Comparison of ENCODE assay signal across 27 cellular contexts in genomic region chr18:58544179-58544578, GRCh38.
A peak's percentile ranks its signal among the peaks of the same experiment; 100 is the strongest.
DNase-seq lines count a peak whose midpoint lies in the region; ATAC-seq, FAIRE-seq and TF ChIP-seq lines count a peak whose summit lies in the region.
"Had no signal": no experiment of that assay in that cellular context is flagged by ENCODE, and none has a peak within 500 bp of the region (broad histone marks: within the 10 kb centered on the region; RNA-seq: fewer than 3 reads in every experiment).

No MANE protein-coding gene starts in this region.

- no peak for ATAC-seq in activated T-helper 17 cell treated with anti-CD3 and anti-CD28 coated beads, Interleukin-2, amount 50 U/mL, for 72 hours (replicated peaks)
- ATAC-seq in psoas muscle (no peak), HG02588 (IDR thresholded peaks at IDR 0.05; ENCODE audit: unreplicated experiment) (no peak)
- ATAC-seq: left lung, Panc1 had no signal

- no peak overlapping the region for H3K4me3 Mint-ChIP-seq in activated naive CD4-positive, alpha-beta T cell treated with anti-CD3 and anti-CD28 coated beads, Interleukin-2, amount 50 U/mL, for 24 hours
- H3K4me3 Mint-ChIP-seq in activated T-helper 17 cell treated with anti-CD3 and anti-CD28 coated beads, Interleukin-2, amount 50 U/mL, for 72 hours = peak overlapping the region; percentile 47
- H3K4me3 Mint-ChIP-seq: activated T-cell treated with anti-CD3 and anti-CD28 coated beads, Interleukin-2, amount 50 U/mL, for 4 hours had no signal

- H3K9me3 ChIP-seq in psoas muscle = no peaks in the 10 kb centered on the region
- H3K9me3 ChIP-seq in Peyer's patch = no peaks in the 10 kb centered on the region
- H3K9me3 ChIP-seq: BE2C, breast epithelium, colonic mucosa, left lung, thoracic aorta, uterus had no signal

- no peaks in the 10 kb centered on the region for H3K27me3 ChIP-seq in psoas muscle (ENCODE audit: insufficient read depth in 3 of 3, low read length in 2 of 3)
- no peaks in the 10 kb centered on the region for H3K27me3 ChIP-seq in Peyer's patch
- H3K27me3 ChIP-seq: BE2C, breast epithelium, colonic mucosa, left lung, uterus had no signal

- peaks cover 77% of the 10 kb centered on the region for H3K4me1 Mint-ChIP-seq in activated naive CD4-positive, alpha-beta T cell treated with anti-CD3 and anti-CD28 coated beads, Interleukin-2, amount 50 U/mL, for 24 hours
- H3K4me1 Mint-ChIP-seq in activated T-helper 17 cell treated with anti-CD3 and anti-CD28 coated beads, Interleukin-2, amount 50 U/mL, for 72 hours = peaks cover 48% of the 10 kb centered on the region

- H3K9me3 Mint-ChIP-seq in activated naive CD4-positive, alpha-beta T cell treated with anti-CD3 and anti-CD28 coated beads, Interleukin-2, amount 50 U/mL, for 24 hours = no peaks in the 10 kb centered on the region
- H3K9me3 Mint-ChIP-seq in activated T-helper 17 cell treated with anti-CD3 and anti-CD28 coated beads, Interleukin-2, amount 50 U/mL, for 72 hours = no peaks in the 10 kb centered on the region
- H3K9me3 Mint-ChIP-seq: activated T-cell treated with anti-CD3 and anti-CD28 coated beads, Interleukin-2, amount 50 U/mL, for 4 hours; stimulated activated naive CD8-positive, alpha-beta T cell treated with anti-CD3 and anti-CD28 coated beads, Interleukin-15, amount 100 ng/mL, for 72 hours had no signal

- no peaks in the 10 kb centered on the region for H3K27me3 Mint-ChIP-seq in activated naive CD4-positive, alpha-beta T cell treated with anti-CD3 and anti-CD28 coated beads, Interleukin-2, amount 50 U/mL, for 24 hours
- no peaks in the 10 kb centered on the region for H3K27me3 Mint-ChIP-seq in activated T-helper 17 cell treated with anti-CD3 and anti-CD28 coated beads, Interleukin-2, amount 50 U/mL, for 72 hours
- H3K27me3 Mint-ChIP-seq: stimulated activated naive CD8-positive, alpha-beta T cell treated with anti-CD3 and anti-CD28 coated beads, Interleukin-15, amount 100 ng/mL, for 72 hours had no signal

- TF ChIP-seq POLR2A in Peyer's patch (IDR thresholded peaks at IDR 0.05) = no peak

- H3K4me3 ChIP-seq in psoas muscle (no peak overlapping the region), Peyer's patch (no peak overlapping the region)
- H3K4me3 ChIP-seq: breast epithelium, colonic mucosa, left lung, thoracic aorta, uterus had no signal

- TF ChIP-seq CTCF in psoas muscle (IDR thresholded peaks at IDR 0.05) = no peak
- TF ChIP-seq CTCF in Peyer's patch (IDR thresholded peaks at IDR 0.05) = no peak

- peaks cover 62% of the 10 kb centered on the region for H3K4me1 ChIP-seq in psoas muscle
- H3K4me1 ChIP-seq in Peyer's patch = peaks cover 0 to 18% (median 2%) of the 10 kb centered on the region in 4 donors
- H3K4me1 ChIP-seq: BE2C, breast epithelium, uterus had no signal

- no peak for DNase-seq in activated naive CD4-positive, alpha-beta T cell treated with Interleukin-2 at 50 U/mL for 16 hours
- DNase-seq in HTR-8/SVneo (ENCODE audit: insufficient read length, low spot score) (no peak), psoas muscle (no peak), Peyer's patch (no peak), NCI-H82 treated with DMSO at 0.1 percent for 48 hours (lab: John Stamatoyannopoulos, UW; ENCODE audit: unreplicated experiment) (no peak)
- DNase-seq: activated CD4-positive, alpha-beta T cell treated with anti-CD3 and anti-CD28 coated beads for 4 hours; activated T-cell treated with anti-CD3 and anti-CD28 coated beads, Interleukin-2, amount 50 U/mL, for 4 hours; BE2C; colonic mucosa; effector CD8-positive, alpha-beta T cell; left lung; mesendoderm; MM.1S; NCI-H1105 treated with DMSO at 0.1 percent for 48 hours; NCI-H2029; NCI-H526; uterus had no signal

- intact Hi-C loops in psoas muscle (cut with DNase I) = loop anchor here in 1 of 2 donors (5.0 kb wide), 2 partner anchors 33 to 53 kb away; no protein-coding TSS in a partner anchor

- WGBS in psoas muscle, 3 donors = 0 to 70% (median 44%) methylated on average over 1 of the region's 1 CpG

- H3K27ac ChIP-seq in psoas muscle = peak overlapping the region; percentile 83
- H3K27ac ChIP-seq in Peyer's patch = no peak overlapping the region
- H3K27ac ChIP-seq: breast epithelium, colonic mucosa, HL-60, KMS-11, left lung, thoracic aorta, uterus had no signal

- peak; percentile 42 for FAIRE-seq in HTR-8/SVneo (lab: Jason Lieb, UNC)
- FAIRE-seq: H54 had no signal

- H3K36me3 Mint-ChIP-seq in activated naive CD4-positive, alpha-beta T cell treated with anti-CD3 and anti-CD28 coated beads, Interleukin-2, amount 50 U/mL, for 24 hours = peaks cover 3% of the 10 kb centered on the region
- no peaks in the 10 kb centered on the region for H3K36me3 Mint-ChIP-seq in activated T-helper 17 cell treated with anti-CD3 and anti-CD28 coated beads, Interleukin-2, amount 50 U/mL, for 72 hours (ENCODE audit: low read depth)

- H3K27ac Mint-ChIP-seq in activated naive CD4-positive, alpha-beta T cell treated with anti-CD3 and anti-CD28 coated beads, Interleukin-2, amount 50 U/mL, for 24 hours = peak overlapping the region; percentile 14
- peak overlapping the region; percentile 59 for H3K27ac Mint-ChIP-seq in activated T-helper 17 cell treated with anti-CD3 and anti-CD28 coated beads, Interleukin-2, amount 50 U/mL, for 72 hours

- H3K36me3 ChIP-seq in psoas muscle (ENCODE audit: insufficient read depth in 1 of 2, low read depth in 1 of 2) = no peaks in the 10 kb centered on the region
- no peaks in the 10 kb centered on the region for H3K36me3 ChIP-seq in Peyer's patch
- H3K36me3 ChIP-seq: BE2C, breast epithelium, colonic mucosa, left lung, thoracic aorta, uterus had no signal
